In the genomic region with DNA sequence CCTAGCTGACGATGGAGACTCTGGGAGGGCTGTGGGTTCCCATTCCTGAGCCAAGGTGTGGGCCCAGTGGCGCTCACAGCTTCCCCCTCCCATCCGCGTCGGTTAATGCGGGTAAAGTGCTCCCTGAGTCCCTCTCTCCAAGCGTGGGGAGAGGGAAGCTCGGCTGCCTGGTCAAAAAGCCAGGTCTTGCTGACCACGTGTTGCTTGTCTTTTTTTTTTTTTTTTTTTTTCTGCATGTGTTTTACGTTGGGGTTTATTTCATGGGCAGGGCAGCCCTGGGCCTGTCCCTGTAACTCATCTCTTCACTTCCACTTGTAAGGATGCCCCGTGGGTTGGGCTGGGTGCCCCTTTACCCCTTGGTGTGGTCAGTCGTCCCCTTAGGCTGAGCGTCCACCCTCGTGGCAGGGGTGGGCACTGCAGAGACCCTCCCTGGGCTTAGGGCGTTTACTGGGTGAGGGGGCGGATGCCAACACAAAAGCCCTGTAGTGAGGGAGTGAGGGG, we compare ENCODE assay signal across 1 cellular context.
TF ChIP-seq lines count a peak whose summit lies in the region.

No MANE protein-coding gene starts in this region.

TF ChIP-seq in HepG2, 621 proteins besides CTCF, POLR2A, EP300 and RAD21:
- TF ChIP-seq MNT (IDR thresholded peaks at IDR 0.05) = peak; percentile 73
- TF ChIP-seq, protein P1, sequence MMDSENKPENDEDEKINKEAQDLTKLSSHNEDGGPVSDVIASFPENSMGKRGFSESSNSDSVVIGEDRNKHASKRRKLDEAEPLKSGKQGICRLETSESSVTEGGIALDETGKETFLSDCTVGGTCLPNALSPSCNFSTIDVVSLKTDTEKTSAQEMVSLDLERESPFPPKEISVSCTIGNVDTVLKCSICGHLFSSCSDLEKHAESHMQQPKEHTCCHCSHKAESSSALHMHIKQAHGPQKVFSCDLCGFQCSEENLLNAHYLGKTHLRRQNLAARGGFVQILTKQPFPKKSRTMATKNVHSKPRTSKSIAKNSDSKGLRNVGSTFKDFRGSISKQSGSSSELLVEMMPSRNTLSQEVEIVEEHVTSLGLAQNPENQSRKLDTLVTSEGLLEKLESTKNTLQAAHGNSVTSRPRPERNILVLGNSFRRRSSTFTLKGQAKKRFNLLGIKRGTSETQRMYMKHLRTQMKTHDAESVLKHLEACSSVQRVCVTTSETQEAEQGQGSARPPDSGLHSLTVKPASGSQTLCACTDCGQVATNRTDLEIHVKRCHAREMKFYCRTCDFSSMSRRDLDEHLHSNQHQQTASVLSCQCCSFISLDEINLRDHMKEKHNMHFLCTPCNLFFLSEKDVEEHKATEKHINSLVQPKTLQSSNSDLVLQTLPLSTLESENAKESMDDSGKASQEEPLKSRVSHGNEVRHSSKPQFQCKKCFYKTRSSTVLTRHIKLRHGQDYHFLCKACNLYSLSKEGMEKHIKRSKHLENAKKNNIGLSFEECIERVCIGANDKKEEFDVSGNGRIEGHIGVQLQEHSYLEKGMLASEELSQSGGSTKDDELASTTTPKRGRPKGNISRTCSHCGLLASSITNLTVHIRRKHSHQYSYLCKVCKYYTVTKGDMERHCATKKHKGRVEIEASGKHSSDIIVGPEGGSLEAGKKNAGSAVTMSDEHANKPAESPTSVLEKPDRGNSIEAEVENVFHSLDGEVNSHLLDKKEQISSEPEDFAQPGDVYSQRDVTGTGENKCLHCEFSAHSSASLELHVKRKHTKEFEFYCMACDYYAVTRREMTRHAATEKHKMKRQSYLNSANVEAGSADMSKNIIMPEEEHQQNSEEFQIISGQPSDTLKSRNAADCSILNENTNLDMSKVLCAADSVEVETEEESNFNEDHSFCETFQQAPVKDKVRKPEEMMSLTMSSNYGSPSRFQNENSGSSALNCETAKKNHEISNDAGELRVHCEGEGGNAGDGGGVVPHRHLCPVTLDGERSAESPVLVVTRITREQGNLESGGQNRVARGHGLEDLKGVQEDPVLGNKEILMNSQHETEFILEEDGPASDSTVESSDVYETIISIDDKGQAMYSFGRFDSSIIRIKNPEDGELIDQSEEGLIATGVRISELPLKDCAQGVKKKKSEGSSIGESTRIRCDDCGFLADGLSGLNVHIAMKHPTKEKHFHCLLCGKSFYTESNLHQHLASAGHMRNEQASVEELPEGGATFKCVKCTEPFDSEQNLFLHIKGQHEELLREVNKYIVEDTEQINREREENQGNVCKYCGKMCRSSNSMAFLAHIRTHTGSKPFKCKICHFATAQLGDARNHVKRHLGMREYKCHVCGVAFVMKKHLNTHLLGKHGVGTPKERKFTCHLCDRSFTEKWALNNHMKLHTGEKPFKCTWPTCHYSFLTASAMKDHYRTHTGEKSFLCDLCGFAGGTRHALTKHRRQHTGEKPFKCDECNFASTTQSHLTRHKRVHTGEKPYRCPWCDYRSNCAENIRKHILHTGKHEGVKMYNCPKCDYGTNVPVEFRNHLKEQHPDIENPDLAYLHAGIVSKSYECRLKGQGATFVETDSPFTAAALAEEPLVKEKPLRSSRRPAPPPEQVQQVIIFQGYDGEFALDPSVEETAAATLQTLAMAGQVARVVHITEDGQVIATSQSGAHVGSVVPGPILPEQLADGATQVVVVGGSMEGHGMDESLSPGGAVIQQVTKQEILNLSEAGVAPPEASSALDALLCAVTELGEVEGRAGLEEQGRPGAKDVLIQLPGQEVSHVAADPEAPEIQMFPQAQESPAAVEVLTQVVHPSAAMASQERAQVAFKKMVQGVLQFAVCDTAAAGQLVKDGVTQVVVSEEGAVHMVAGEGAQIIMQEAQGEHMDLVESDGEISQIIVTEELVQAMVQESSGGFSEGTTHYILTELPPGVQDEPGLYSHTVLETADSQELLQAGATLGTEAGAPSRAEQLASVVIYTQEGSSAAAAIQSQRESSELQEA (CRISPR knock-in tag; IDR thresholded peaks at IDR 0.05; ENCODE audit: not compliant biosample characterization) = no peak
TF ChIP-seq in HepG2: peak in this region for 1.
